Comparison of ENCODE assay signal across 3 cellular contexts in the genomic region with DNA sequence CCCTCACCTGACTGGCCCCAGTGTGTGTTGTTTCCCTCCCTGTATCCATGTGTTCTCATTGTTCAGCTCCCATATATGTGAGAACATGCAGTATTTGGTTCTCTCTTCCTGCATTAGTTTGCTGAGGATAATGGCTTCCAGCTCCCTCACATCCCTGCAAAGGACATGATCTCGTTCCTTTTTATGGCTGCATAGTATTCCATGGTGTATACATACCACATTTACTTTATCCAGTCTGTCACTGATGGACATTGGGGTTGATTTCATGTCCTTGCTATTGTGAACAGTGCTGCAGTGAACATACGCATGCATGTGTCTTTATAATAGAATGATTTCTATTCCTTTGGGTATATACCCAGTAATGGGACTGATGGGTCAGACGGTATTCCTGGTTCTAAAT. TPM values are rescaled to one million over a fixed set of nuclear protein-coding genes. Genes with fewer than 3 reads are reported as not detected.
"Had no signal": no experiment of that assay in that cellular context is flagged by ENCODE, and none has a peak within 500 bp of the region (broad histone marks: within the 10 kb centered on the region; RNA-seq: fewer than 3 reads in every experiment).

No MANE protein-coding gene starts in this region.

RNA-seq across cellular contexts. Expression of a gene that starts 16.1 kb away (rescaled TPM):
- total RNA-seq: subcutaneous adipose tissue, thoracic aorta, vagina had no signal
